8 cellular contexts compared by ENCODE assay signal in genomic region chr1:6205849-6206845, GRCh38. TPM values are rescaled to one million over a fixed set of nuclear protein-coding genes. Genes with fewer than 3 reads are reported as not detected.
DNase-seq lines count a peak whose midpoint lies in the region; ATAC-seq and TF ChIP-seq lines count a peak whose summit lies in the region.

Gene RNF207 (plus strand): TSS chr1:6206119. CDS start chr1:6206536, 417 bp downstream.

- H3K4me3 ChIP-seq in GM12865 (ENCODE audit: low read depth, low read length) (peak within 1 kb of the TSS; percentile 62), right cardiac atrium (ENCODE audit: low read length) (peak within 1 kb of the TSS; percentile 62), skeletal muscle cell (ENCODE audit: low read depth, low read length) (peak within 1 kb of the TSS; percentile 48)

- H3K36me3 Mint-ChIP-seq in HFFc6 (ENCODE audit: low read depth) = no peaks in the 10 kb centered on the region
- H3K36me3 Mint-ChIP-seq in activated naive CD8-positive, alpha-beta T cell treated with anti-CD3 and anti-CD28 coated beads, Interleukin-2, amount 50 U/mL, for 24 hours (ENCODE audit: low read depth) = no peaks in the 10 kb centered on the region

- H3K9me3 Mint-ChIP-seq in HFFc6 = no peaks in the 10 kb centered on the region
- H3K9me3 Mint-ChIP-seq in activated naive CD8-positive, alpha-beta T cell treated with anti-CD3 and anti-CD28 coated beads, Interleukin-2, amount 50 U/mL, for 24 hours = no peaks in the 10 kb centered on the region

- H3K27me3 Mint-ChIP-seq in HFFc6 (ENCODE audit: insufficient read depth) = peaks cover 4% of the 10 kb centered on the region
- peaks cover 16% of the 10 kb centered on the region for H3K27me3 Mint-ChIP-seq in activated naive CD8-positive, alpha-beta T cell treated with anti-CD3 and anti-CD28 coated beads, Interleukin-2, amount 50 U/mL, for 24 hours

- peak within 1 kb of the TSS; percentile 84 for H3K27ac ChIP-seq in right cardiac atrium (ENCODE audit: low read length)

- no peaks in the 10 kb centered on the region for H3K9me3 ChIP-seq in right cardiac atrium (ENCODE audit: control insufficient read depth, low read length)

- H3K4me1 Mint-ChIP-seq in HFFc6 (ENCODE audit: low read depth) = no peaks in the 10 kb centered on the region
- peaks cover 7% of the 10 kb centered on the region for H3K4me1 Mint-ChIP-seq in activated naive CD8-positive, alpha-beta T cell treated with anti-CD3 and anti-CD28 coated beads, Interleukin-2, amount 50 U/mL, for 24 hours

- H3K4me1 ChIP-seq in right cardiac atrium (ENCODE audit: control insufficient read depth, insufficient read depth, low read length) = no peaks in the 10 kb centered on the region

- intact Hi-C loops in right cardiac atrium (cut with DNase I) = no loop called here

- peak; percentile 79 for DNase-seq in GM12865 (ENCODE audit: low read depth)
- peak; percentile 48 for DNase-seq in HFFc6
- DNase-seq in RKO (ENCODE audit: low spot score) = peak; percentile 75
- peak; percentile 69 for DNase-seq in activated naive CD8-positive, alpha-beta T cell treated with anti-CD3 and anti-CD28 coated beads, Interleukin-2, amount 50 U/mL, for 24 hours
- DNase-seq in right cardiac atrium = peak; percentile 71 to 87 (median 85)
- DNase-seq in skeletal muscle cell (ENCODE audit: low read depth) = no peak
- DNase-seq in NCI-H446 (lab: John Stamatoyannopoulos, UW) = no peak
- DNase-seq in cerebellar nuclear complex (lab: John Stamatoyannopoulos, UW) = no peak

- ATAC-seq in activated naive CD8-positive, alpha-beta T cell treated with anti-CD3 and anti-CD28 coated beads, Interleukin-2, amount 50 U/mL, for 24 hours = peak; percentile 69
- peak; percentile 71 to 79 for ATAC-seq in right cardiac atrium

- peak within 1 kb of the TSS; percentile 56 for H3K4me3 Mint-ChIP-seq in HFFc6
- peak within 1 kb of the TSS; percentile 69 for H3K4me3 Mint-ChIP-seq in activated naive CD8-positive, alpha-beta T cell treated with anti-CD3 and anti-CD28 coated beads, Interleukin-2, amount 50 U/mL, for 24 hours

- TF ChIP-seq CTCF in GM12865 (IDR thresholded peaks at IDR 0.05; ENCODE audit: insufficient read depth, low read depth, low read length, missing control alignments) (no peak), HFFc6 (IDR thresholded peaks at IDR 0.05) (no peak)

- no peaks in the 10 kb centered on the region for H3K27me3 ChIP-seq in right cardiac atrium (ENCODE audit: control insufficient read depth, insufficient read depth)

- WGBS in right cardiac atrium = 4% methylated on average over 91 of the region's 91 CpGs

- no peak within 1 kb of the TSS for H3K27ac Mint-ChIP-seq in HFFc6
- H3K27ac Mint-ChIP-seq in activated naive CD8-positive, alpha-beta T cell treated with anti-CD3 and anti-CD28 coated beads, Interleukin-2, amount 50 U/mL, for 24 hours = no peak within 1 kb of the TSS

RNA-seq across cellular contexts. Expression of gene RNF207, which starts in this region (rescaled TPM):
- 1 to 10 TPM; 2.0 to 5.2 (median 2.9) TPM for total RNA-seq in HFFc6 (2021; fragmentation: NEBNext Ultra II Directional; extraction: Animal tissue kit (Norgen Biotek cat#: 25700))
- total RNA-seq in right cardiac atrium = 10 to 100 TPM; 33.7 to 97.4 (median 63.7) TPM
- 55.2 TPM for polyA plus RNA-seq in right cardiac atrium

Comparison
In these comparisons a context has a peak if more than half of its experiments do, and no peak if none do; other contexts are left out.
1. RNA of gene RNF207 (total RNA-seq): 33.7 to 97.4 TPM in right cardiac atrium; 2.0 to 5.2 TPM in HFFc6; every median in the first group is over 4 times any median in the second.
2. DNase-seq: peak in GM12865 (single experiment), HFFc6 (single experiment), RKO (single experiment), activated naive CD8-positive, alpha-beta T cell treated with anti-CD3 and anti-CD28 coated beads, Interleukin-2, amount 50 U/mL, for 24 hours (single experiment) and right cardiac atrium (3 of 3); none in skeletal muscle cell (single experiment), NCI-H446 (0 of 2) and cerebellar nuclear complex (0 of 2).
3. Peak in every context shown above with its lines, with median percentiles within 50 percentile points of each other: H3K4me3 ChIP-seq.